ENCODE assay signal across 9 cellular contexts in the genomic region with DNA sequence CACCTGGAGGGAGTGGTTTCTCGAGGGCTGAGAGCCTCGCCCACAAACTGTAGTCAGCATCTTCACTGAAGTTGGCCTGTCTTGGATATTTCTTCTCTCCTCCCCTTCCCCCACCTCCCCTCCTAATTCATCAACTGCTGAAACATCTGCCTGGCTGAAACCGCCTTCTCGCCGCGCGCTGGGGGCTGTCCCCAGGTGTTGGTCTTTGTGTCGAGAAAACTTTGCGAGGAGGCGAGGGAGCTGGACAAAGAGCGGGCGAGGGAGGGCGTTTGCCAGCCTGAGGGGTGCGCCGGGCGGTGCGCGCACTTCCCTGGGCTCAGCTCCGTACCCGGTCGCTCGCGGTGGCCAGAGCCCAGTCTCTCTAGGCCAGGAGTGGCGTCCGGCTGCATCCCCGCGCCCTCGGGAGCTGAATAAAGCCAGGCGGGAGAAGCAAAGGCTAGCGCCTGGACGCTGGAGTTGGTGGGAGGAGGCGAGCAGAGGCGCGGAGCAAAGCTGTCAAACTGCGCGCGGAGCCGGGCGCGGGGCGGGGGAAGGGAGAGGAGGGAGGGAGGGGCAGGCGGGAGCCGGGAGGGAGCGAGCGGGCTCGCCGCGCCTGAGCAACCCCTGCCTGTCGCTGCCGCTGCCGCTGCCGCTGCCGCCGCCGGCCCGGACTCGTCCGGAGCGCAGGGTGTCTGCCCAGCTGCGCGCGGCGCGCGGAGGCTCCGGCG. TPM values are rescaled to one million over a fixed set of nuclear protein-coding genes. Genes with fewer than 3 reads are reported as not detected.
DNase-seq lines count a peak whose midpoint lies in the region; ATAC-seq and TF ChIP-seq lines count a peak whose summit lies in the region.
"Had no signal": no experiment of that assay in that cellular context is flagged by ENCODE, and none has a peak within 500 bp of the region (broad histone marks: within the 10 kb centered on the region; RNA-seq: fewer than 3 reads in every experiment).

A gene with protein sequence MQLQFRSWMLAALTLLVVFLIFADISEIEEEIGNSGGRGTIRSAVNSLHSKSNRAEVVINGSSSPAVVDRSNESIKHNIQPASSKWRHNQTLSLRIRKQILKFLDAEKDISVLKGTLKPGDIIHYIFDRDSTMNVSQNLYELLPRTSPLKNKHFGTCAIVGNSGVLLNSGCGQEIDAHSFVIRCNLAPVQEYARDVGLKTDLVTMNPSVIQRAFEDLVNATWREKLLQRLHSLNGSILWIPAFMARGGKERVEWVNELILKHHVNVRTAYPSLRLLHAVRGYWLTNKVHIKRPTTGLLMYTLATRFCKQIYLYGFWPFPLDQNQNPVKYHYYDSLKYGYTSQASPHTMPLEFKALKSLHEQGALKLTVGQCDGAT (plus strand): TSS at position 595 of the 707 bp plus-strand sequence. CDS start 184 bp downstream, outside the sequence.

- no peaks in the 10 kb centered on the region for H3K36me3 Mint-ChIP-seq in MCF 10A (ENCODE audit: insufficient read depth, unreplicated experiment)
- no peaks in the 10 kb centered on the region for H3K36me3 Mint-ChIP-seq in activated T-cell treated with anti-CD3 and anti-CD28 coated beads, Interleukin-2, amount 50 U/mL, for 4 hours (ENCODE audit: insufficient read depth)
- H3K36me3 Mint-ChIP-seq in CD4-positive, alpha-beta memory T cell, result no peaks in the 10 kb centered on the region

- no peaks in the 10 kb centered on the region for H3K9me3 Mint-ChIP-seq in MCF 10A (ENCODE audit: unreplicated experiment)
- H3K9me3 Mint-ChIP-seq in activated T-cell treated with anti-CD3 and anti-CD28 coated beads, Interleukin-2, amount 50 U/mL, for 4 hours, result no peaks in the 10 kb centered on the region
- H3K9me3 Mint-ChIP-seq in CD4-positive, alpha-beta memory T cell, result peaks cover 0 to 6% (median 0%) of the 10 kb centered on the region in 8 donors

- no peaks in the 10 kb centered on the region for H3K4me1 Mint-ChIP-seq in MCF 10A (ENCODE audit: insufficient read depth, unreplicated experiment)
- H3K4me1 Mint-ChIP-seq in activated T-cell treated with anti-CD3 and anti-CD28 coated beads, Interleukin-2, amount 50 U/mL, for 4 hours (ENCODE audit: low read depth), result peaks cover 7% of the 10 kb centered on the region
- peaks cover 0 to 7% (median 5%) of the 10 kb centered on the region in 4 donors for H3K4me1 Mint-ChIP-seq in CD4-positive, alpha-beta memory T cell

- H3K9me3 ChIP-seq in breast epithelium, result no peaks in the 10 kb centered on the region
- H3K9me3 ChIP-seq in vagina, result no peaks in the 10 kb centered on the region
- no peaks in the 10 kb centered on the region for H3K9me3 ChIP-seq in CD4-positive, alpha-beta memory T cell (ENCODE audit: control insufficient read depth in 1 of 2, low read length in 2 of 2)

- no peak for DNase-seq in breast epithelium (ENCODE audit: low spot score in 2 of 2)
- DNase-seq in MCF 10A (ENCODE audit: unreplicated experiment), result no peak
- no peak for DNase-seq in activated T-cell treated with anti-CD3 and anti-CD28 coated beads, Interleukin-2, amount 50 U/mL, for 4 hours
- DNase-seq in iPS-NIHi11 (ENCODE audit: low spot score), result peak; percentile 87
- no peak for DNase-seq in vagina (ENCODE audit: extremely low spot score in 2 of 2)
- no peak for DNase-seq in cortex of kidney (lab: John Stamatoyannopoulos, UW)
- DNase-seq in CD4-positive, alpha-beta memory T cell, result no peak
- no peak for DNase-seq in EL

- peaks cover 2 to 66% of the 10 kb centered on the region in 2 donors for H3K27me3 ChIP-seq in breast epithelium
- H3K27me3 ChIP-seq in vagina, result no peaks in the 10 kb centered on the region
- H3K27me3 ChIP-seq in CD4-positive, alpha-beta memory T cell (ENCODE audit: insufficient read depth, low read length), result peaks cover 12% of the 10 kb centered on the region

- H3K36me3 ChIP-seq in breast epithelium, result no peaks in the 10 kb centered on the region
- H3K36me3 ChIP-seq in vagina, result no peaks in the 10 kb centered on the region
- no peaks in the 10 kb centered on the region for H3K36me3 ChIP-seq in CD4-positive, alpha-beta memory T cell (ENCODE audit: insufficient read depth, low read length)

- POLR2A ChIA-PET in MCF 10A (lab: Yijun Ruan, JAX), result no interaction called here
- POLR2A ChIA-PET in CD4-positive, alpha-beta memory T cell (lab: Charles Lee; ENCODE audit: partially characterized antibody), result no interaction called here

- TF ChIP-seq POLR2A in breast epithelium (IDR thresholded peaks at IDR 0.05) (no peak), vagina (IDR thresholded peaks at IDR 0.05) (no peak)

- peaks cover 83% of the 10 kb centered on the region for H3K27me3 Mint-ChIP-seq in MCF 10A (ENCODE audit: insufficient read depth, unreplicated experiment)
- peaks cover 74% of the 10 kb centered on the region for H3K27me3 Mint-ChIP-seq in activated T-cell treated with anti-CD3 and anti-CD28 coated beads, Interleukin-2, amount 50 U/mL, for 4 hours (ENCODE audit: low read depth)
- H3K27me3 Mint-ChIP-seq in CD4-positive, alpha-beta memory T cell, result peaks cover 60% of the 10 kb centered on the region in 2 donors

- CTCF ChIA-PET in MCF 10A (lab: Yijun Ruan, JAX), result interaction anchor here (0.6 to 0.7 kb wide), 2 partner anchors 315 to 569 kb away, joined by 3 read pairs; no protein-coding TSS in a partner anchor
- CTCF ChIA-PET in CD4-positive, alpha-beta memory T cell (lab: Charles Lee; ENCODE audit: partially characterized antibody), result no interaction called here

- no peaks in the 10 kb centered on the region for H3K4me1 ChIP-seq in breast epithelium
- H3K4me1 ChIP-seq in vagina, result peaks cover 9% of the 10 kb centered on the region
- no peaks in the 10 kb centered on the region for H3K4me1 ChIP-seq in CD4-positive, alpha-beta memory T cell (ENCODE audit: insufficient read depth, low read length)

- H3K27ac ChIP-seq in breast epithelium (peak within 1 kb of the TSS in 1 of 2 donors; percentile 12), vagina (no peak within 1 kb of the TSS)
- no peak within 1 kb of the TSS for H3K27ac ChIP-seq in CD4-positive, alpha-beta memory T cell (ENCODE audit: low read depth, low read length)

- H3K27ac Mint-ChIP-seq in MCF 10A (ENCODE audit: low read depth, unreplicated experiment), result no peak within 1 kb of the TSS
- no peak within 1 kb of the TSS for H3K27ac Mint-ChIP-seq in CD4-positive, alpha-beta memory T cell

- intact Hi-C loops in breast epithelium (cut with DNase I; ENCODE audit: low total_unique reads), result no loop called here
- intact Hi-C loops in MCF 10A (cut with micrococcal nuclease), result loop anchor here (5.0 kb wide), 1 partner anchor 319 kb away; no protein-coding TSS in a partner anchor
- intact Hi-C loops in vagina (cut with DNase I), result no loop called here
- intact Hi-C loops in CD4-positive, alpha-beta memory T cell (cut with micrococcal nuclease), result no loop called here

- H3K4me3 Mint-ChIP-seq in MCF 10A (ENCODE audit: unreplicated experiment), result no peak within 1 kb of the TSS
- no peak within 1 kb of the TSS for H3K4me3 Mint-ChIP-seq in activated T-cell treated with anti-CD3 and anti-CD28 coated beads, Interleukin-2, amount 50 U/mL, for 4 hours
- H3K4me3 Mint-ChIP-seq in CD4-positive, alpha-beta memory T cell, result peak within 1 kb of the TSS in 1 of 8 donors; percentile 60

- peak; percentile 32 to 38 for ATAC-seq in activated T-cell treated with anti-CD3 and anti-CD28 coated beads, Interleukin-2, amount 50 U/mL, for 4 hours

- no TSS peak for BruUV-seq in MCF 10A (replicated peaks; lab: Mats Ljungman, UMichigan)

- H3K4me3 ChIP-seq in breast epithelium (peak within 1 kb of the TSS; percentile 19 to 67 (median 57)), vagina (peak within 1 kb of the TSS; percentile 10 to 22)
- no peak within 1 kb of the TSS for H3K4me3 ChIP-seq in CD4-positive, alpha-beta memory T cell (ENCODE audit: low read length in 2 of 2)

- TF ChIP-seq CTCF in breast epithelium (IDR thresholded peaks at IDR 0.05), result no peak
- TF ChIP-seq CTCF in MCF 10A (IDR thresholded peaks at IDR 0.05; ENCODE audit: unreplicated experiment), result no peak
- TF ChIP-seq CTCF in vagina (IDR thresholded peaks at IDR 0.05), result no peak

RNA-seq across cellular contexts. Expression of the gene that starts here (rescaled TPM):
- total RNA-seq in breast epithelium (under 1 TPM in 2 of 3 donors, not detected in 1; 0.59 to 0.66 TPM), MCF 10A (2022) (not detected in 2 replicates), vagina (not detected)
- total RNA-seq in activated T-cell treated with anti-CD3 and anti-CD28 coated beads, Interleukin-2, amount 50 U/mL, for 4 hours, result not detected
- not detected for total RNA-seq in CD4-positive, alpha-beta memory T cell
- polyA plus RNA-seq in CD4-positive, alpha-beta memory T cell, result not detected
- total RNA-seq: bronchial epithelial cell had no signal

Comparison
In these comparisons a context has a peak if more than half of its experiments do, and no peak if none do; other contexts are left out.
1. Peak in ATAC-seq in activated T-cell treated with anti-CD3 and anti-CD28 coated beads, Interleukin-2, amount 50 U/mL, for 4 hours; RNA of the gene not detected or under 1 TPM.
2. H3K4me3 ChIP-seq: peak in breast epithelium (3 of 3) and vagina (2 of 2); none in CD4-positive, alpha-beta memory T cell (0 of 2).